12 cellular contexts compared by ENCODE assay signal in genomic region chr12:47077206-47078085, GRCh38. TPM values are rescaled to one million over a fixed set of nuclear protein-coding genes. Genes with fewer than 3 reads are reported as not detected.
A peak's percentile ranks its signal among the peaks of the same experiment; 100 is the strongest.
DNase-seq lines count a peak whose midpoint lies in the region; ATAC-seq and TF ChIP-seq lines count a peak whose summit lies in the region.
"Had no signal": no experiment of that assay in that cellular context is flagged by ENCODE, and none has a peak within 500 bp of the region (broad histone marks: within the 10 kb centered on the region; RNA-seq: fewer than 3 reads in every experiment).

No MANE protein-coding gene starts in this region.

- H3K4me1 Mint-ChIP-seq in CD4-positive, alpha-beta T cell (ENCODE audit: low read depth), result peaks cover 66% of the 10 kb centered on the region
- H3K4me1 Mint-ChIP-seq in osteocyte (ENCODE audit: unreplicated experiment), result peaks cover 53% of the 10 kb centered on the region

- peak overlapping the region; percentile 86 for H3K27ac Mint-ChIP-seq in CD4-positive, alpha-beta T cell
- H3K27ac Mint-ChIP-seq in osteocyte (ENCODE audit: unreplicated experiment), result no peak overlapping the region

- intact Hi-C loops in CD4-positive, alpha-beta T cell (cut with DNase I, micrococcal nuclease), result loop anchor here (2.0 to 5.0 kb wide), 3 partner anchors 229 to 320 kb away; no protein-coding TSS in a partner anchor

- no peak overlapping the region for H3K27ac ChIP-seq in CD4-positive, alpha-beta T cell (ENCODE audit: low read depth, low read length)
- peak overlapping the region; percentile 98 to 99 for H3K27ac ChIP-seq in coronary artery
- H3K27ac ChIP-seq: neutrophil had no signal

- no peaks in the 10 kb centered on the region for H3K27me3 ChIP-seq in CD4-positive, alpha-beta T cell (ENCODE audit: control insufficient read depth, insufficient read depth, low read length)

- H3K27me3 Mint-ChIP-seq in CD4-positive, alpha-beta T cell, result no peaks in the 10 kb centered on the region
- no peaks in the 10 kb centered on the region for H3K27me3 Mint-ChIP-seq in osteocyte (ENCODE audit: unreplicated experiment)

- DNase-seq in CD4-positive, alpha-beta T cell, result no peak
- DNase-seq in OCI-M1 (lab: John Stamatoyannopoulos, UW), result peak; percentile 20
- DNase-seq in coronary artery (ENCODE audit: low spot score), result no peak
- no peak for DNase-seq in osteocyte (ENCODE audit: extremely low spot score, unreplicated experiment)
- DNase-seq in DMS 273 treated with DMSO at 0.1 percent for 48 hours (lab: John Stamatoyannopoulos, UW), result no peak
- DNase-seq in DMS 273 (lab: John Stamatoyannopoulos, UW; ENCODE audit: unreplicated experiment), result no peak
- DNase-seq: activated CD4-positive, alpha-beta T cell treated with anti-CD3 and anti-CD28 coated beads for 4 hours; H7; NCI-H1436 had no signal

- H3K36me3 Mint-ChIP-seq in CD4-positive, alpha-beta T cell (ENCODE audit: low read depth), result peaks cover 19% of the 10 kb centered on the region
- H3K36me3 Mint-ChIP-seq in osteocyte (ENCODE audit: unreplicated experiment), result peaks cover 4% of the 10 kb centered on the region

- H3K9me3 Mint-ChIP-seq in CD4-positive, alpha-beta T cell, result no peaks in the 10 kb centered on the region
- no peaks in the 10 kb centered on the region for H3K9me3 Mint-ChIP-seq in osteocyte (ENCODE audit: unreplicated experiment)

- H3K9me3 ChIP-seq in CD4-positive, alpha-beta T cell (ENCODE audit: control insufficient read depth, low read length), result no peaks in the 10 kb centered on the region
- H3K9me3 ChIP-seq: neutrophil had no signal

- CTCF ChIA-PET in CD4-positive, alpha-beta T cell (lab: Charles Lee), result no interaction called here

- peak overlapping the region; percentile 89 for H3K4me3 ChIP-seq in coronary artery

- no peak for TF ChIP-seq CTCF in CD4-positive, alpha-beta T cell (IDR thresholded peaks at IDR 0.05)
- TF ChIP-seq CTCF in coronary artery (IDR thresholded peaks at IDR 0.05) (no peak), osteocyte (IDR thresholded peaks at IDR 0.05) (no peak)

- no peak for ATAC-seq in CD4-positive, alpha-beta T cell (ENCODE audit: poor library complexity)
- ATAC-seq in HG02852 (IDR thresholded peaks at IDR 0.05; ENCODE audit: unreplicated experiment), result no peak
- ATAC-seq in HG03378 (IDR thresholded peaks at IDR 0.05; ENCODE audit: unreplicated experiment), result no peak

- POLR2A ChIA-PET in CD4-positive, alpha-beta T cell (lab: Charles Lee), result interaction anchor here (1.0 to 4.9 kb wide), 7 partner anchors 7 to 808 kb away, joined by 3 to 43 read pairs (median 8); partner anchors contain the start of gene SLC38A1

- peak overlapping the region; percentile 92 for H3K4me3 Mint-ChIP-seq in CD4-positive, alpha-beta T cell
- H3K4me3 Mint-ChIP-seq in osteocyte (ENCODE audit: unreplicated experiment), result peak overlapping the region; percentile 86

RNA-seq across cellular contexts. Expression of gene PCED1B, which starts 2.0 kb away (rescaled TPM):
- total RNA-seq in CD4-positive, alpha-beta T cell, result 10 to 100 TPM; 18.7 to 20.0 TPM
- total RNA-seq in osteocyte, result 1.6 and 2.5 TPM in 2 replicates

RNA-seq across cellular contexts. Expression of gene AMIGO2, which starts 2.3 kb away (rescaled TPM):
- 10 to 100 TPM in 1 of 2 experiments, 1 to 10 TPM in 1; 9.7 to 10.1 TPM for total RNA-seq in CD4-positive, alpha-beta T cell
- 16.3 and 16.9 TPM in 2 replicates for total RNA-seq in osteocyte
